ENCODE assay signal across 9 cellular contexts in the genomic region with DNA sequence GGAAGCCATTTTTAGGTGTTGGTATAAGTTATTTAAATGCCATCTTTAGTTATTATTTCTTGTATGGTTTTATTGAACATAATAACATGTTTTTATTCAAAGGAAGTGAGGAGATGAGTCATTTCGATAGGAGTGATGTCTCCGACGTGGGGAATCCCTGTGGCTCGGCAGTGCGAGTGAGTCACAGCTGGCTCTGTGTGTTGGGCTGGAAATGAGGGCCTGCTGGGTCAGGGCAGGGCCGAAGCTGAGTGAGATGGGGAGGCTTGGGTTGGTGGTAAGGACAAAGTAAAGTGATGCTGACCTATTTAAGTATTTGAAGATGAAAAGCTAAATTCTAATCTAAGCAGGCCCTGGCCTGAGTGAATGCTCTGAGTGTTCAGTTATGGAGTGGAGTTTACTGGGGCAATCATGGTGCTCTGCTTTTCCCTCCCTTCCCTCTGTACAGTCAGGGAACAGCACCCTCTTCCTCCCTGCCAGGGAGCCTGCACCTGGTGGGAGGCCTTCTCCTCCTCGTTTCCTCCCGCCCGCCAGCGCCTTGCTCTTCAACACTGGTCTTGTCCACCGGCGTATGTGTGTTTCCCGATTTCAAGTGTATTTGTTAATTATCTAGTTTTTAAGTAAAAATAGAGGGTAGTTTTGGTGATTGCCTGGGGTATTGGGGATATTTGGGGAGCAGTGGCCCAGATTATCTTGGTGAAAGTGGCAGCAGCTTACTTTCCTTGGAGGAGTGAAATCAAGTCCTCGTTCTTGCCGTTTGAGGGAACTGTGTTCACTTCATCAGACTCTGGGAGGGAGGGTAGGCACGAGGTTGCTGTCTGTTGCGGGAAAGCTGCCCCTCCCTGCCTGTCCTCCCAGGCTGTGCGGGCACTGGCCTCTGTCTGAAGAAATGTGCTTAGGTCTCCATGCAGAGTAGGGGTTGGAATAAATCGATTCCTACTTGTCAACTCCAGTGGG.
DNase-seq lines count a peak whose midpoint lies in the region; FAIRE-seq and TF ChIP-seq lines count a peak whose summit lies in the region.
"Had no signal": no experiment of that assay in that cellular context is flagged by ENCODE, and none has a peak within 500 bp of the region (broad histone marks: within the 10 kb centered on the region; RNA-seq: fewer than 3 reads in every experiment).

No MANE protein-coding gene starts in this region.

- peak overlapping the region; percentile 31 for H3K4me2 ChIP-seq in GM23248 (ENCODE audit: unreplicated experiment)

- no peaks in the 10 kb centered on the region for H3K36me3 ChIP-seq in GM23248 (ENCODE audit: low read depth)

- peak; percentile 3 for TF ChIP-seq CTCF in fibroblast of pulmonary artery (IDR thresholded peaks at IDR 0.05; ENCODE audit: low read length, missing control alignments)

- peak; percentile 100 for FAIRE-seq in urothelium cell line (lab: Jason Lieb, UNC)

- H3K9ac ChIP-seq in GM23248 = no peak overlapping the region

- no peak overlapping the region for H2AFZ ChIP-seq in GM23248

- H3K79me2 ChIP-seq in GM23248 (ENCODE audit: insufficient read depth) = no peaks in the 10 kb centered on the region

- in situ Hi-C loops in GM23248 (cut with MboI) = no loop called here

- H3K4me3 ChIP-seq in GM23248 = no peak overlapping the region
- no peak overlapping the region for H3K4me3 ChIP-seq in fibroblast of pulmonary artery (replicated peaks; ENCODE audit: low read depth, low read length)
- H3K4me3 ChIP-seq: SK-N-MC had no signal

- 58 to 60% methylated on average over 19 of the region's 19 CpGs for WGBS in GM23248 (ENCODE audit: low coverage in 1 of 2, low lambda C conversion rate in 2 of 2, missing lambda C conversion rate in 2 of 2), 2 experiments

- no peaks in the 10 kb centered on the region for H3K9me3 ChIP-seq in GM23248 (ENCODE audit: low read depth)

- no peaks in the 10 kb centered on the region for H3F3A ChIP-seq in GM23248 (ENCODE audit: insufficient read depth)

- H4K20me1 ChIP-seq in GM23248 (ENCODE audit: insufficient read depth) = no peaks in the 10 kb centered on the region

- no peaks in the 10 kb centered on the region for H3K9me2 ChIP-seq in GM23248 (ENCODE audit: insufficient read depth)

- 0 out of 2 replicates have a peak, but pooled peaks cover 3% of the 10 kb centered on the region for H3K4me1 ChIP-seq in GM23248 (ENCODE audit: insufficient read depth)

- peak; percentile 90 for DNase-seq in EL
- DNase-seq in GM23248 = peak; percentile 96
- DNase-seq in MV-4-11 (lab: John Stamatoyannopoulos, UW) = peak; percentile 63
- DNase-seq in activated T-cell treated with anti-CD3 and anti-CD28 coated beads, Interleukin-2, amount 50 U/mL, for 48 hours = peak; percentile 80 to 86
- DNase-seq in fibroblast of pulmonary artery (ENCODE audit: low read depth) = peak; percentile 87
- DNase-seq in retina = peak; percentile 64
- DNase-seq in urothelium cell line (ENCODE audit: low spot score) = peak; percentile 99
- no peak for DNase-seq in germinal center (ENCODE audit: low spot score)

- H3K27me3 ChIP-seq in GM23248 (replicated peaks; ENCODE audit: insufficient read depth) = no peaks in the 10 kb centered on the region

- no peak overlapping the region for H3K27ac ChIP-seq in GM23248
- H3K27ac ChIP-seq: SK-N-MC had no signal
